ENCODE assay signal across 1 cellular context in genomic region chr4:38090450-38091246, GRCh38.
TF ChIP-seq lines count a peak whose summit lies in the region.

No MANE protein-coding gene starts in this region.

TF ChIP-seq in GM12878, 131 proteins besides CTCF, POLR2A, EP300 and RAD21 (continued from another document):
- TF ChIP-seq CUX1 (IDR thresholded peaks at IDR 0.05; ENCODE audit: insufficient replicate concordance, low read depth, low read length) (no peak), IRF5 (IDR thresholded peaks at IDR 0.05; ENCODE audit: borderline replicate concordance) (no peak), CHD2 (IDR thresholded peaks at IDR 0.05; ENCODE audit: borderline replicate concordance, low read depth, low read length) (no peak)
TF ChIP-seq in GM12878: peak in this region for 0.
